In genomic region chr2:207156451-207157161, GRCh38 we compare ENCODE assay signal across 1 cellular context.
TF ChIP-seq lines count a peak whose summit lies in the region.

No MANE protein-coding gene starts in this region.

TF ChIP-seq in GM12878, 131 proteins besides CTCF, POLR2A, EP300 and RAD21 (continued from another document and continues in another):
- TF ChIP-seq ZBTB11 (CRISPR knock-in tag; IDR thresholded peaks at IDR 0.05) (no peak), ZNF274 (IDR thresholded peaks at IDR 0.05; ENCODE audit: insufficient read depth, insufficient read length) (no peak), ZZZ3 (IDR thresholded peaks at IDR 0.05; ENCODE audit: control insufficient read depth, insufficient read length, low read depth) (no peak), ASH2L (IDR thresholded peaks at IDR 0.05; ENCODE audit: borderline replicate concordance, low read depth) (no peak), IRF4 (IDR thresholded peaks at IDR 0.05; ENCODE audit: low read depth, low read length) (peak; percentile 98), PKNOX1 (IDR thresholded peaks at IDR 0.05) (no peak), NFIC (IDR thresholded peaks at IDR 0.05; ENCODE audit: low read depth, low read length) (peak; percentile 96), KDM1A (IDR thresholded peaks at IDR 0.05; ENCODE audit: borderline replicate concordance) (no peak), BHLHE40 (IDR thresholded peaks at IDR 0.05; ENCODE audit: borderline replicate concordance in 1 of 2, low read depth in 2 of 2, low read length in 1 of 2) (peak in 1 of 2 experiments; percentile 43; a peak in 2 of 4 replicates), CBX3 (IDR thresholded peaks at IDR 0.05; ENCODE audit: borderline replicate concordance, low read depth) (no peak), EED (IDR thresholded peaks at IDR 0.05; ENCODE audit: low read depth) (peak; percentile 86), ETV6 (conservative IDR thresholded peaks at IDR 0.05 in 1 of 2, IDR thresholded peaks at IDR 0.05 in 1 of 2; ENCODE audit: borderline replicate concordance in 1 of 2, low read depth in 1 of 2) (peak in 1 of 2 experiments; percentile 58; a peak in 1 of 4 replicates), NR2F1 (conservative IDR thresholded peaks at IDR 0.05) (no peak), BCL3 (IDR thresholded peaks at IDR 0.05; ENCODE audit: borderline replicate concordance, insufficient read depth, low read depth, low read length, poor library complexity, severe bottlenecking) (peak; percentile 72), TAF1 (IDR thresholded peaks at IDR 0.05; ENCODE audit: borderline replicate concordance, low read depth, low read length) (0 out of 2 replicates have a peak, but pooled peaks have one; percentile 12), ZNF24 (IDR thresholded peaks at IDR 0.05) (no peak), CEBPB (IDR thresholded peaks at IDR 0.05; ENCODE audit: borderline replicate concordance in 1 of 2, low read depth in 2 of 2, low read length in 2 of 2) (peak in 1 of 2 experiments; percentile 77; a peak in 1 of 4 replicates), NBN (IDR thresholded peaks at IDR 0.05) (no peak), STAT1 (conservative IDR thresholded peaks at IDR 0.05) (no peak), MLLT1 (IDR thresholded peaks at IDR 0.05) (no peak), KLF5 (IDR thresholded peaks at IDR 0.05; ENCODE audit: partially characterized antibody) (no peak), HDAC2 (IDR thresholded peaks at IDR 0.05) (no peak), TCF7 (IDR thresholded peaks at IDR 0.05; ENCODE audit: borderline replicate concordance) (peak; percentile 41), POLR2AphosphoS5 (IDR thresholded peaks at IDR 0.05; ENCODE audit: low read length) (no peak), SMAD1 (IDR thresholded peaks at IDR 0.05; ENCODE audit: low read depth, partially characterized antibody) (no peak), ZNF687 (IDR thresholded peaks at IDR 0.05) (no peak), CHD1 (IDR thresholded peaks at IDR 0.05; ENCODE audit: low read depth, low read length) (no peak), MEF2A (IDR thresholded peaks at IDR 0.05; ENCODE audit: insufficient read depth, low read depth, low read length) (peak; percentile 81), SIN3A (IDR thresholded peaks at IDR 0.05; ENCODE audit: low read depth, low read length) (no peak), ATF3 (IDR thresholded peaks at IDR 0.05; ENCODE audit: borderline replicate concordance, extremely low read depth, low read depth, low read length) (no peak), PML (IDR thresholded peaks at IDR 0.05; ENCODE audit: low read length) (peak; percentile 75; the same call in 1 of the 2 replicates), PRDM15 (CRISPR knock-in tag; IDR thresholded peaks at IDR 0.05) (no peak), BRCA1 (IDR thresholded peaks at IDR 0.05; ENCODE audit: low read depth, low read length) (no peak), CBFB (IDR thresholded peaks at IDR 0.05; ENCODE audit: low read depth) (no peak), FOXK2 (IDR thresholded peaks at IDR 0.05) (no peak), USF2 (IDR thresholded peaks at IDR 0.05; ENCODE audit: borderline replicate concordance, low read depth, low read length) (no peak), FOS (IDR thresholded peaks at IDR 0.05; ENCODE audit: borderline replicate concordance, extremely low read depth, insufficient read length) (no peak), CREM (IDR thresholded peaks at IDR 0.05; ENCODE audit: low read depth) (peak; percentile 93), IRF3 (IDR thresholded peaks at IDR 0.05) (no peak), SREBF1 (IDR thresholded peaks at IDR 0.05; ENCODE audit: low read length) (no peak), DPF2 (IDR thresholded peaks at IDR 0.05) (peak; percentile 54; the same call in 1 of the 2 replicates), MTA2 (IDR thresholded peaks at IDR 0.05; ENCODE audit: low read depth) (no peak), STAT3 (IDR thresholded peaks at IDR 0.05; ENCODE audit: low read depth, low read length) (no peak), USF1 (IDR thresholded peaks at IDR 0.05; ENCODE audit: borderline replicate concordance, extremely low read length, insufficient read depth, low read depth, low read length) (no peak), SMARCA5 (IDR thresholded peaks at IDR 0.05) (no peak), TARDBP (IDR thresholded peaks at IDR 0.05; ENCODE audit: borderline replicate concordance) (no peak)
